In genomic region chr16:70579248-70579647, GRCh38 we compare ENCODE assay signal across 1 cellular context.
TF ChIP-seq lines count a peak whose summit lies in the region.

No MANE protein-coding gene starts in this region.

TF ChIP-seq in K562, 482 proteins besides CTCF, POLR2A, EP300 and RAD21:
- no peak for TF ChIP-seq CBX8 (IDR thresholded peaks at IDR 0.05; ENCODE audit: borderline replicate concordance, extremely low read depth, low read depth, low read length, poor library complexity, severe bottlenecking)
- peak; percentile 85 for TF ChIP-seq ZNF121 (CRISPR knock-in tag; conservative IDR thresholded peaks at IDR 0.05)
TF ChIP-seq in K562: peak in this region for 1.
